Comparison of ENCODE assay signal across 22 cellular contexts in genomic region chr16:928526-928925, GRCh38. TPM values are rescaled to one million over a fixed set of nuclear protein-coding genes. Genes with fewer than 3 reads are reported as not detected.
A peak's percentile ranks its signal among the peaks of the same experiment; 100 is the strongest.
DNase-seq lines count a peak whose midpoint lies in the region; ATAC-seq, FAIRE-seq and TF ChIP-seq lines count a peak whose summit lies in the region.
"Had no signal": no experiment of that assay in that cellular context is flagged by ENCODE, and none has a peak within 500 bp of the region (broad histone marks: within the 10 kb centered on the region; RNA-seq: fewer than 3 reads in every experiment).

No MANE protein-coding gene starts in this region.

- no peak for TF ChIP-seq EP300 in H1 (IDR thresholded peaks at IDR 0.05; ENCODE audit: borderline replicate concordance in 1 of 2, low read depth in 2 of 2, low read length in 2 of 2)

- H3K4ac ChIP-seq in H1 (replicated peaks; ENCODE audit: insufficient read length, low read depth, low read length), result no peak overlapping the region

- no peak overlapping the region for H2BK20ac ChIP-seq in H1 (ENCODE audit: low read length)

- no peak overlapping the region for H3K4me3 Mint-ChIP-seq in natural killer cell treated with Interleukin-12 subunit alpha and Interleukin-12 subunit beta and Interleukin-15 and Interleukin-18, amount 100 ng/mL, for 72 hours
- no peak overlapping the region for H3K4me3 Mint-ChIP-seq in natural killer cell
- H3K4me3 Mint-ChIP-seq: CD4-positive, CD25-positive, alpha-beta regulatory T cell; CD8-positive, alpha-beta T cell; H9 had no signal

- 0 out of 2 replicates have a peak overlapping the region, but pooled peaks have one; percentile 5 for H4K8ac ChIP-seq in H1 (ENCODE audit: extremely low read depth, insufficient read depth, low read length)

- H3K18ac ChIP-seq in H1 (ENCODE audit: extremely low read depth, low read length), result no peak overlapping the region

- no peaks in the 10 kb centered on the region for H3K27me3 Mint-ChIP-seq in natural killer cell treated with Interleukin-12 subunit alpha and Interleukin-12 subunit beta and Interleukin-15 and Interleukin-18, amount 100 ng/mL, for 72 hours
- no peaks in the 10 kb centered on the region for H3K27me3 Mint-ChIP-seq in natural killer cell (ENCODE audit: low read depth in 2 of 2)
- H3K27me3 Mint-ChIP-seq: CD4-positive, CD25-positive, alpha-beta regulatory T cell had no signal

- CTCF ChIA-PET in H1 (lab: Charles Lee; ENCODE audit: partially characterized antibody), result no interaction called here

- POLR2A ChIA-PET in H1 (lab: Charles Lee; ENCODE audit: partially characterized antibody), result no interaction called here

- ATAC-seq in natural killer cell treated with Interleukin-12 subunit alpha and Interleukin-12 subunit beta and Interleukin-15 and Interleukin-18, amount 100 ng/mL, for 72 hours, result no peak
- ATAC-seq in natural killer cell (no peak), HG03175 (IDR thresholded peaks at IDR 0.05; ENCODE audit: unreplicated experiment) (no peak)
- ATAC-seq: CD8-positive, alpha-beta T cell; GM12878; HCT116 had no signal

- H3K36me3 ChIP-seq in H1 (ENCODE audit: control insufficient read depth in 2 of 4, insufficient read depth in 4 of 4, low read length in 3 of 4), result peaks cover 0 to 4% (median 0%) of the 10 kb centered on the region in 4 experiments; a peak in 1 of 8 replicates
- peaks cover 0 to 75% (median 28%) of the 10 kb centered on the region in 6 donors for H3K36me3 ChIP-seq in spleen

- peaks cover 30 to 57% of the 10 kb centered on the region in 2 experiments for H3K9me3 ChIP-seq in H1 (ENCODE audit: insufficient read depth in 2 of 2, low read depth in 1 of 2, low read length in 1 of 2)
- H3K9me3 ChIP-seq in spleen, result peaks cover 0 to 7% (median 2%) of the 10 kb centered on the region in 8 donors
- H3K9me3 ChIP-seq: BLaER1, Caco-2 had no signal

- no peak overlapping the region for H2AK5ac ChIP-seq in H1 (ENCODE audit: low read depth, low read length)

- no peak for TF ChIP-seq RAD21 in H1 (IDR thresholded peaks at IDR 0.05 in 1 of 2, conservative IDR thresholded peaks at IDR 0.05 in 1 of 2; ENCODE audit: low read depth in 2 of 2, low read length in 2 of 2)

- no peak overlapping the region for H3K4me3 ChIP-seq in H1 (ENCODE audit: extremely low read depth in 1 of 4, insufficient read depth in 2 of 4, low read depth in 3 of 4, low read length in 4 of 4)
- no peak overlapping the region for H3K4me3 ChIP-seq in spleen
- H3K4me3 ChIP-seq: BLaER1, GM12878, GM23248 had no signal

- H3K79me1 ChIP-seq in H1 (ENCODE audit: low read depth, low read length), result no peaks in the 10 kb centered on the region

- H2AFZ ChIP-seq in H1 (ENCODE audit: low read length), result no peak overlapping the region
- H2AFZ ChIP-seq: GM23248 had no signal

- no peak overlapping the region for H2BK12ac ChIP-seq in H1 (ENCODE audit: low read depth, low read length)

- no peaks in the 10 kb centered on the region for H3K27me3 ChIP-seq in H1 (replicated peaks in 1 of 4; ENCODE audit: control insufficient read depth in 3 of 4, extremely low read depth in 1 of 4, insufficient read depth in 3 of 4, low read length in 3 of 4)
- H3K27me3 ChIP-seq in spleen (replicated peaks in 1 of 7), result no peaks in the 10 kb centered on the region
- H3K27me3 ChIP-seq: BLaER1 had no signal

- H4K20me1 ChIP-seq in H1 (replicated peaks in 1 of 2; ENCODE audit: control insufficient read depth in 1 of 2, insufficient read depth in 2 of 2, low read length in 2 of 2), result no peaks in the 10 kb centered on the region

- no peaks in the 10 kb centered on the region for H3K79me2 ChIP-seq in H1 (ENCODE audit: control insufficient read depth in 1 of 2, insufficient read depth in 2 of 2, low read length in 2 of 2)

- no peak for FAIRE-seq in H1 (lab: Jason Lieb, UNC)
- FAIRE-seq: GM12878, GM19239 had no signal

- DNase-seq in natural killer cell treated with Interleukin-12 subunit alpha and Interleukin-12 subunit beta and Interleukin-15 and Interleukin-18, amount 100 ng/mL, for 72 hours (ENCODE audit: low spot score), result peak; percentile 31
- DNase-seq in natural killer cell (no peak), H1 (ENCODE audit: low read depth in 1 of 2, low spot score in 2 of 2) (no peak), spleen (peak; percentile 42), Kasumi-1 (lab: John Stamatoyannopoulos, UW) (no peak), HuH-7 (ENCODE audit: low spot score) (no peak)
- DNase-seq: 8988T; Caco-2; CD4-positive, CD25-positive, alpha-beta regulatory T cell; CD8-positive, alpha-beta T cell; DMS153; DMS79; EL; GDM1; GM23248; H9 had no signal

- no peak overlapping the region for H3K27ac Mint-ChIP-seq in natural killer cell treated with Interleukin-12 subunit alpha and Interleukin-12 subunit beta and Interleukin-15 and Interleukin-18, amount 100 ng/mL, for 72 hours
- no peak overlapping the region for H3K27ac Mint-ChIP-seq in natural killer cell
- H3K27ac Mint-ChIP-seq: CD4-positive, CD25-positive, alpha-beta regulatory T cell; CD8-positive, alpha-beta T cell; H9 had no signal

- H3K4me2 ChIP-seq in H1 (ENCODE audit: insufficient read depth in 1 of 2, low read depth in 2 of 2, low read length in 2 of 2), result no peak overlapping the region
- H3K4me2 ChIP-seq: BLaER1 had no signal

- no peak overlapping the region for H3K14ac ChIP-seq in H1 (ENCODE audit: insufficient read length)

- no peaks in the 10 kb centered on the region for H3K4me1 Mint-ChIP-seq in natural killer cell treated with Interleukin-12 subunit alpha and Interleukin-12 subunit beta and Interleukin-15 and Interleukin-18, amount 100 ng/mL, for 72 hours (ENCODE audit: low read depth in 2 of 2)
- H3K4me1 Mint-ChIP-seq in natural killer cell, result no peaks in the 10 kb centered on the region

- TF ChIP-seq CTCF in natural killer cell (IDR thresholded peaks at IDR 0.05) (no peak), H1 (IDR thresholded peaks at IDR 0.05; ENCODE audit: control extremely low read depth in 1 of 3, insufficient read depth in 1 of 3, low read depth in 1 of 3, low read length in 3 of 3) (no peak), spleen (IDR thresholded peaks at IDR 0.05 in 8 of 11, conservative IDR thresholded peaks at IDR 0.05 in 3 of 11) (no peak)

- H3K9ac ChIP-seq in H1 (replicated peaks in 1 of 4; ENCODE audit: extremely low read depth in 1 of 4, low read depth in 3 of 4, low read length in 3 of 4), result no peak overlapping the region
- H3K9ac ChIP-seq: BLaER1, GM23248 had no signal

- no peak overlapping the region for H2BK120ac ChIP-seq in H1 (replicated peaks; ENCODE audit: low read depth, low read length)

- H3K36me3 Mint-ChIP-seq in natural killer cell treated with Interleukin-12 subunit alpha and Interleukin-12 subunit beta and Interleukin-15 and Interleukin-18, amount 100 ng/mL, for 72 hours, result no peaks in the 10 kb centered on the region
- H3K36me3 Mint-ChIP-seq in natural killer cell, result no peaks in the 10 kb centered on the region

- no peak overlapping the region for H2BK15ac ChIP-seq in H1 (ENCODE audit: low read length)

- no peaks in the 10 kb centered on the region for H3K23me2 ChIP-seq in H1 (ENCODE audit: low read depth, low read length)

- H3K56ac ChIP-seq in H1 (replicated peaks; ENCODE audit: insufficient read length, low read depth, low read length), result no peak overlapping the region

- no peak for TF ChIP-seq POLR2A in H1 (IDR thresholded peaks at IDR 0.05; ENCODE audit: control extremely low read depth in 1 of 2, low read depth in 2 of 2, low read length in 2 of 2)
- no peak for TF ChIP-seq POLR2A in spleen (IDR thresholded peaks at IDR 0.05)

- H3K23ac ChIP-seq in H1 (ENCODE audit: insufficient read length), result no peak overlapping the region

- no peak overlapping the region for H4K5ac ChIP-seq in H1 (ENCODE audit: insufficient read length, low read depth, low read length)

- no peak overlapping the region for H4K91ac ChIP-seq in H1 (replicated peaks; ENCODE audit: insufficient read length, low read length)

- intact Hi-C loops in natural killer cell (cut with micrococcal nuclease) (no loop called here), spleen (cut with DNase I; ENCODE audit: low total_unique reads) (no loop called here)

- WGBS in H1 (ENCODE audit: extremely low coverage in 1 of 2, insufficient coverage in 1 of 2, insufficient read length in 1 of 2, insufficient replicate concordance in 2 of 2, low coverage in 1 of 2, low lambda C conversion rate in 2 of 2, missing lambda C conversion rate in 1 of 2), 2 experiments, result 83% methylated on average over 9 of the region's 11 CpGs; no CpG with 5 or more reads in 1 of the 2 experiments
- 80 to 87% (median 84%) methylated on average over 10 to 11 of the region's 11 CpGs for WGBS in spleen, 5 donors

- H3K4me1 ChIP-seq in H1 (replicated peaks in 1 of 4; ENCODE audit: control insufficient read depth in 3 of 4, insufficient read depth in 4 of 4, low read length in 3 of 4) (peaks cover 0 to 6% (median 3%) of the 10 kb centered on the region in 4 experiments; a peak in 3 of 7 replicates), spleen (no peaks in the 10 kb centered on the region)
- H3K4me1 ChIP-seq: Caco-2 had no signal

- H2BK5ac ChIP-seq in H1 (ENCODE audit: low read depth, low read length), result no peak overlapping the region

- H3K9me3 Mint-ChIP-seq in natural killer cell treated with Interleukin-12 subunit alpha and Interleukin-12 subunit beta and Interleukin-15 and Interleukin-18, amount 100 ng/mL, for 72 hours, result no peaks in the 10 kb centered on the region
- no peaks in the 10 kb centered on the region for H3K9me3 Mint-ChIP-seq in natural killer cell

- no peak overlapping the region for H3K27ac ChIP-seq in H1 (ENCODE audit: low read depth, low read length)
- H3K27ac ChIP-seq in spleen, result no peak overlapping the region
- H3K27ac ChIP-seq: BLaER1, C4-2B, GM23248 had no signal

RNA-seq across cellular contexts. Expression of gene LMF1, which starts 42.3 kb away (rescaled TPM):
- total RNA-seq in natural killer cell treated with Interleukin-12 subunit alpha and Interleukin-12 subunit beta and Interleukin-15 and Interleukin-18, amount 100 ng/mL, for 72 hours, result 10 to 100 TPM; 17.1 to 21.0 TPM
- 10 to 100 TPM; 28.2 to 42.2 (median 41.2) TPM for total RNA-seq in natural killer cell
- 3.5 and 5.1 TPM in 2 replicates for total RNA-seq in H1 (2021; fragmentation: NEBNext Ultra II Directional; extraction: Animal tissue kit (Norgen Biotek cat#: 25700))
- 9.0 and 9.1 TPM in 2 replicates for polyA plus RNA-seq in H1 (2011; rRNA removed)
- 3.9 TPM for polyA plus RNA-seq in H1 (2011; cell fraction: cytosol; rRNA removed)
- 13.2 TPM for polyA plus RNA-seq in H1 (2011; cell fraction: nucleus; rRNA removed)
- 3.0 to 6.8 TPM (median 5.8 TPM) in 4 replicates for polyA plus RNA-seq in H1 (2012, experiment 1 of 2)
- polyA plus RNA-seq in H1 (2012, experiment 2 of 2), result 4.3 TPM
- polyA plus RNA-seq in H1 (2013, experiment 1 of 2), result 4.6 TPM
- polyA plus RNA-seq in H1 (2013, experiment 2 of 2), result 4.0 TPM
- polyA minus RNA-seq in H1 (2011; rRNA and poly(A)+ RNA removed), result 9.2 and 12.6 TPM in 2 replicates
- 2.3 TPM for polyA minus RNA-seq in H1 (2011; cell fraction: cytosol; rRNA and poly(A)+ RNA removed)
- polyA minus RNA-seq in H1 (2011; cell fraction: nucleus; rRNA and poly(A)+ RNA removed), result 11.4 TPM
- 10 to 100 TPM; 22.5 to 57.6 (median 39.9) TPM for total RNA-seq in spleen
- polyA plus RNA-seq in spleen, result 10 to 100 TPM; 10.4 to 22.6 (median 19.8) TPM

RNA-seq across cellular contexts. Expression of gene SOX8, which starts 53.0 kb away (rescaled TPM):
- total RNA-seq in natural killer cell treated with Interleukin-12 subunit alpha and Interleukin-12 subunit beta and Interleukin-15 and Interleukin-18, amount 100 ng/mL, for 72 hours, result under 1 TPM in 1 of 2 donors, not detected in 1; 0.20 TPM
- total RNA-seq in natural killer cell (not detected), spleen (1 to 10 TPM in 6 of 7 donors, under 1 TPM in 1; 0.60 to 2.7 (median 1.6) TPM)
- 5.7 and 6.4 TPM in 2 replicates for total RNA-seq in H1 (2021; fragmentation: NEBNext Ultra II Directional; extraction: Animal tissue kit (Norgen Biotek cat#: 25700))
- polyA plus RNA-seq in H1 (2011; rRNA removed) (2.2 and 4.5 TPM in 2 replicates), spleen (1 to 10 TPM; 2.5 to 3.7 (median 2.7) TPM)
- 3.4 TPM for polyA plus RNA-seq in H1 (2011; cell fraction: cytosol; rRNA removed)
- polyA plus RNA-seq in H1 (2011; cell fraction: nucleus; rRNA removed), result 6.4 TPM
- polyA plus RNA-seq in H1 (2012, experiment 1 of 2), result 2.6 to 3.6 TPM (median 3.4 TPM) in 4 replicates
- 3.8 TPM for polyA plus RNA-seq in H1 (2012, experiment 2 of 2)
- 4.4 TPM for polyA plus RNA-seq in H1 (2013, experiment 1 of 2)
- polyA plus RNA-seq in H1 (2013, experiment 2 of 2), result 4.6 TPM
- 0.51 and 1.2 TPM in 2 replicates for polyA minus RNA-seq in H1 (2011; rRNA and poly(A)+ RNA removed)
- polyA minus RNA-seq in H1 (2011; cell fraction: cytosol; rRNA and poly(A)+ RNA removed), result 1.8 TPM
- polyA minus RNA-seq in H1 (2011; cell fraction: nucleus; rRNA and poly(A)+ RNA removed), result 3.5 TPM
- total RNA-seq: GM12878 had no signal
- polyA plus RNA-seq: GM12878 had no signal

Comparison
In these comparisons a context has a peak if more than half of its experiments do, and no peak if none do; other contexts are left out.
1. DNase-seq: peak in natural killer cell treated with Interleukin-12 subunit alpha and Interleukin-12 subunit beta and Interleukin-15 and Interleukin-18, amount 100 ng/mL, for 72 hours (single experiment) and spleen (single experiment); none in natural killer cell (single experiment), H1 (0 of 2), Kasumi-1 (0 of 2) and HuH-7 (single experiment).